21 cellular contexts compared by ENCODE assay signal in genomic region chr17:46175891-46176290, GRCh38. TPM values are rescaled to one million over a fixed set of nuclear protein-coding genes. Genes with fewer than 3 reads are reported as not detected.
DNase-seq lines count a peak whose midpoint lies in the region; ATAC-seq and TF ChIP-seq lines count a peak whose summit lies in the region.
"Had no signal": no experiment of that assay in that cellular context is flagged by ENCODE, and none has a peak within 500 bp of the region (broad histone marks: within the 10 kb centered on the region; RNA-seq: fewer than 3 reads in every experiment).

No MANE protein-coding gene starts in this region.

- H3K4me3 ChIP-seq in SK-N-SH (ENCODE audit: low read depth in 2 of 2, low read length in 1 of 2) (no peak overlapping the region), SK-N-MC (no peak overlapping the region), fibroblast of mammary gland (ENCODE audit: control insufficient read depth, low read depth, low read length) (no peak overlapping the region)
- H3K4me3 ChIP-seq: gastroesophageal sphincter, tibial nerve had no signal

- no peak overlapping the region for H3K4me3 Mint-ChIP-seq in progenitor cell of endocrine pancreas (ENCODE audit: low read depth)
- H3K4me3 Mint-ChIP-seq: stimulated activated memory B cell treated with anti-CD40 and anti-IgM and Interleukin-4, amounts not matched to agents 10 μg/mL and 1 μg/mL and 100 μg/mL, for 72 hours had no signal

- no peaks in the 10 kb centered on the region for H3K27me3 ChIP-seq in SK-N-SH (ENCODE audit: insufficient read depth)
- H3K27me3 ChIP-seq: gastroesophageal sphincter, tibial nerve had no signal

- no peak for TF ChIP-seq EP300 in SK-N-SH (IDR thresholded peaks at IDR 0.05; ENCODE audit: borderline replicate concordance in 1 of 2, low read depth in 1 of 2, low read length in 1 of 2)

- H3F3A ChIP-seq in SK-N-SH (replicated peaks; ENCODE audit: insufficient read depth), result peaks cover 3% of the 10 kb centered on the region

- H3K79me2 ChIP-seq in SK-N-SH (ENCODE audit: insufficient read depth), result peaks cover 100% of the 10 kb centered on the region

- CTCF ChIA-PET in SK-N-SH (lab: Yijun Ruan, JAX), result interaction anchor here (0.8 to 11.1 kb wide), 5 partner anchors 12 to 131 kb away, joined by 3 to 68 read pairs (median 3); partner anchors contain the start of gene KANSL1

- H3K4me1 ChIP-seq in SK-N-SH (ENCODE audit: control insufficient read depth in 1 of 2, insufficient read depth in 2 of 2, low read depth in 1 of 2, low read length in 1 of 2), result peaks cover 0 to 11% of the 10 kb centered on the region in 2 experiments

- H4K20me1 ChIP-seq in SK-N-SH (ENCODE audit: insufficient read depth), result peaks cover 100% of the 10 kb centered on the region

- TF ChIP-seq RAD21 in SK-N-SH (IDR thresholded peaks at IDR 0.05; ENCODE audit: low read length), result no peak

- H3K4me1 Mint-ChIP-seq in progenitor cell of endocrine pancreas (ENCODE audit: low read depth), result peaks cover 32% of the 10 kb centered on the region

- H3K27me3 Mint-ChIP-seq in progenitor cell of endocrine pancreas, result no peaks in the 10 kb centered on the region
- H3K27me3 Mint-ChIP-seq: stimulated activated memory B cell treated with anti-CD40 and anti-IgM and Interleukin-4, amounts not matched to agents 10 μg/mL and 1 μg/mL and 100 μg/mL, for 72 hours had no signal

- H3K27ac Mint-ChIP-seq in progenitor cell of endocrine pancreas, result peak overlapping the region; percentile 3
- H3K27ac Mint-ChIP-seq: activated T-helper 2 cell treated with anti-CD3 and anti-CD28 coated beads, Interferon-gamma antibody, Interleukin-2, Interleukin-4, amounts not matched to agents 10 μg/mL and 5 μg/mL and 100 μg/mL, durations not matched to agents 14 hours and 24 hours and 36 hours; stimulated activated memory B cell treated with anti-CD40 and anti-IgM and Interleukin-4, amounts not matched to agents 10 μg/mL and 1 μg/mL and 100 μg/mL, for 72 hours had no signal

- no peak overlapping the region for H3K4me2 ChIP-seq in SK-N-SH

- ATAC-seq in SK-N-SH treated with all-trans-retinoic acid at 6 μM for 48 hours, result peak; percentile 46
- no peak for ATAC-seq in HG02678 (IDR thresholded peaks at IDR 0.05; ENCODE audit: unreplicated experiment)
- ATAC-seq: gastroesophageal sphincter; HCT116; left ventricle myocardium superior; stimulated activated memory B cell treated with anti-CD40 and anti-IgM and Interleukin-4, amounts not matched to agents 10 μg/mL and 1 μg/mL and 100 μg/mL, for 72 hours had no signal

- H3K9me3 ChIP-seq in SK-N-SH (no peaks in the 10 kb centered on the region), SK-N-MC (ENCODE audit: low read depth, low read length) (no peaks in the 10 kb centered on the region)
- H3K9me3 ChIP-seq: gastroesophageal sphincter, tibial nerve had no signal

- POLR2A ChIA-PET in SK-N-SH (lab: Yijun Ruan, JAX), result no interaction called here

- H3K9ac ChIP-seq in SK-N-SH, result no peak overlapping the region
- H3K9ac ChIP-seq in SK-N-MC (ENCODE audit: insufficient read length), result no peak overlapping the region

- peaks cover 15% of the 10 kb centered on the region for H3K36me3 Mint-ChIP-seq in progenitor cell of endocrine pancreas (ENCODE audit: insufficient read depth)

- WGBS in SK-N-SH (ENCODE audit: low lambda C conversion rate), result 32% methylated on average over 1 of the region's 1 CpG

- DNase-seq in SK-N-SH (no peak), SK-N-MC (ENCODE audit: low read depth, low spot score) (no peak), fibroblast of mammary gland (ENCODE audit: low read depth) (peak; percentile 57), progenitor cell of endocrine pancreas (ENCODE audit: low spot score, unreplicated experiment) (no peak), GM20000 (ENCODE audit: low spot score) (no peak), pons (ENCODE audit: low spot score) (no peak)
- DNase-seq: aorta, C1 segment of cervical spinal cord, DMS53, left ventricle myocardium superior, NCI-H1930, NCI-H446 treated with DMSO at 0.1 percent for 48 hours, T-helper 2 cell had no signal

- H3K9me3 Mint-ChIP-seq in progenitor cell of endocrine pancreas (ENCODE audit: low read depth), result no peaks in the 10 kb centered on the region
- H3K9me3 Mint-ChIP-seq: activated T-helper 2 cell treated with anti-CD3 and anti-CD28 coated beads, Interferon-gamma antibody, Interleukin-2, Interleukin-4, amounts not matched to agents 10 μg/mL and 5 μg/mL and 100 μg/mL, durations not matched to agents 14 hours and 24 hours and 36 hours; stimulated activated memory B cell treated with anti-CD40 and anti-IgM and Interleukin-4, amounts not matched to agents 10 μg/mL and 1 μg/mL and 100 μg/mL, for 72 hours had no signal

- H3K27ac ChIP-seq in SK-N-SH (ENCODE audit: low read depth in 2 of 2, low read length in 1 of 2) (peak overlapping the region in 1 of 2 experiments; percentile 29; a peak in 1 of 4 replicates), SK-N-MC (0 out of 2 replicates have a peak overlapping the region, but pooled peaks have one; percentile 22)
- H3K27ac ChIP-seq: 22Rv1, gastroesophageal sphincter, tibial nerve had no signal

- H3K9me2 ChIP-seq in SK-N-SH, result no peaks in the 10 kb centered on the region

- TF ChIP-seq CTCF in SK-N-SH (IDR thresholded peaks at IDR 0.05) (no peak), fibroblast of mammary gland (conservative IDR thresholded peaks at IDR 0.05; ENCODE audit: control insufficient read depth, insufficient read depth, low read depth, low read length) (no peak), progenitor cell of endocrine pancreas (IDR thresholded peaks at IDR 0.05; ENCODE audit: unreplicated experiment) (no peak), GM20000 (IDR thresholded peaks at IDR 0.05; ENCODE audit: extremely low read depth, missing control alignments) (no peak)

- H2AFZ ChIP-seq in SK-N-SH (ENCODE audit: low read depth), result no peak overlapping the region

- H3K36me3 ChIP-seq in SK-N-SH (replicated peaks in 1 of 2; ENCODE audit: control insufficient read depth in 1 of 2, insufficient read depth in 2 of 2, low read length in 1 of 2), result peaks cover 13 to 15% of the 10 kb centered on the region in 2 experiments
- H3K36me3 ChIP-seq in SK-N-MC (ENCODE audit: insufficient read depth, low read length), result peaks cover 32% of the 10 kb centered on the region

TF ChIP-seq in SK-N-SH treated with all-trans-retinoic acid at 6 μM for 48 hours, 23 proteins besides CTCF, POLR2A, EP300 and RAD21 (continues in another document):
- TF ChIP-seq PPARA (CRISPR knock-in tag; IDR thresholded peaks at IDR 0.05; ENCODE audit: borderline replicate concordance), result no peak
- TF ChIP-seq ZFP30 (CRISPR knock-in tag; IDR thresholded peaks at IDR 0.05), result no peak
- no peak for TF ChIP-seq ISL1 (CRISPR knock-in tag; IDR thresholded peaks at IDR 0.05)
- no peak for TF ChIP-seq OSR1 (CRISPR knock-in tag; IDR thresholded peaks at IDR 0.05)
- TF ChIP-seq CSRNP3 (CRISPR knock-in tag; IDR thresholded peaks at IDR 0.05), result no peak
- TF ChIP-seq ZNF565 (CRISPR knock-in tag; conservative IDR thresholded peaks at IDR 0.05; ENCODE audit: low read depth), result no peak
- TF ChIP-seq ZC3H10 (CRISPR knock-in tag; IDR thresholded peaks at IDR 0.05), result no peak
- no peak for TF ChIP-seq CSDC2 (CRISPR knock-in tag; IDR thresholded peaks at IDR 0.05)
- no peak for TF ChIP-seq TCF4 (CRISPR knock-in tag; IDR thresholded peaks at IDR 0.05; ENCODE audit: borderline replicate concordance)
- no peak for TF ChIP-seq ZFP3 (CRISPR knock-in tag; IDR thresholded peaks at IDR 0.05)
- TF ChIP-seq RARB (CRISPR knock-in tag; IDR thresholded peaks at IDR 0.05), result no peak
- no peak for TF ChIP-seq ZNF70 (CRISPR knock-in tag; IDR thresholded peaks at IDR 0.05)

TF ChIP-seq in SK-N-SH, 30 proteins besides CTCF, POLR2A, EP300 and RAD21 (continues in another document):
- TF ChIP-seq TCF12 (IDR thresholded peaks at IDR 0.05) (no peak), RXRA (IDR thresholded peaks at IDR 0.05; ENCODE audit: borderline replicate concordance, low read depth) (no peak), PBX3 (IDR thresholded peaks at IDR 0.05) (no peak; the same call in 1 of the 2 replicates), ZBTB33 (IDR thresholded peaks at IDR 0.05; ENCODE audit: borderline replicate concordance, low read depth) (no peak), ELF1 (IDR thresholded peaks at IDR 0.05) (no peak), NRF1 (IDR thresholded peaks at IDR 0.05; ENCODE audit: low read depth, low read length) (no peak), FOSL2 (IDR thresholded peaks at IDR 0.05; ENCODE audit: borderline replicate concordance, low read depth) (no peak), GATA2 (CRISPR knock-in tag; IDR thresholded peaks at IDR 0.05) (no peak)

RNA-seq across cellular contexts. Expression of gene KANSL1, which starts 17.3 kb away (rescaled TPM):
- polyA plus RNA-seq in SK-N-SH (2012; rRNA removed), result 10.0 and 11.9 TPM in 2 replicates
- polyA plus RNA-seq in SK-N-SH (2012; cell fraction: cytosol; rRNA removed), result 7.2 and 9.3 TPM in 2 replicates
- polyA plus RNA-seq in SK-N-SH (2012; cell fraction: nucleus; rRNA removed), result 48.5 and 48.8 TPM in 2 replicates
- 173 and 174 TPM in 2 replicates for total RNA-seq in progenitor cell of endocrine pancreas
